8 cellular contexts compared by ENCODE assay signal in the genomic region with DNA sequence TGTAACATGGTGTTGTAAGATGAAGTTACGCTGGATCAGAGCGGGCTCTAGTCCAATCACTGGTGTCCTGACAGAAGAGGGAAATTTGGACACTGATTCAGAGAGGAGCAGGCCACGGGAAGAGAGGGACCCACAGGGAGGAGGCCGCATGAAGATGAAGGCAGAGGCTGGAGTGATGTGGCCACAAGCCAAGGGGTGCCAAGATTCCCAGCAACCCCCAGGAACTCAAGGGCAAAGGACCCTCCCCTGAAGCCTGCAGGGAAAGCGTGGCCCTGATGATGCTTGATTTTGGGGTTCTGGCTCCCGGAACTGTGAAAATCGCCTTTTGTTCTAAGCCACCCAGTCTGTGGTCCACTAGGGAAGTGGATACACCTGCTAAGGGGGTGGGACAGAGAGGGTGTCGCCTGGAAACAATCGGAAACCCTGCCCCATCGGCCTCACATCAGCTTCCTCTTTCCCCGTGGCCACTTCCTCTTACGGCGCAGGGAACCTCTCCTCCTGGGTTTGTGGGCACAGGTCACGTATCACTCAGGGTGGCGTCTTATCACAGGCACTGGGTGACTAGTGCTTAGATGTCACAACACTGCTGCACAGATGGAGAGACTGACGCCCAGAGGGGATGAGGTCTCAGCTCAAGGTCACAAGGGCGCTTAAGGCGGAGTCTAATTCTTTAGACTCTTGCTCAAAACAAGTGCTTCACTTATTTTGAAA. TPM values are rescaled to one million over a fixed set of nuclear protein-coding genes. Genes with fewer than 3 reads are reported as not detected.
A peak's percentile ranks its signal among the peaks of the same experiment; 100 is the strongest.
DNase-seq lines count a peak whose midpoint lies in the region; ATAC-seq, FAIRE-seq and TF ChIP-seq lines count a peak whose summit lies in the region.

No MANE protein-coding gene starts in this region.

- H3K4me3 ChIP-seq in gastroesophageal sphincter = no peak overlapping the region

- H3K9me3 ChIP-seq in gastroesophageal sphincter = no peaks in the 10 kb centered on the region

- no peak for TF ChIP-seq EP300 in gastroesophageal sphincter (IDR thresholded peaks at IDR 0.05)

- no peak for FAIRE-seq in HTR-8/SVneo (lab: Jason Lieb, UNC)

- H3K27ac ChIP-seq in gastroesophageal sphincter = peak overlapping the region in 3 of 4 donors; percentile 31 to 51 (median 43)

- ATAC-seq in HG03571 (IDR thresholded peaks at IDR 0.05; ENCODE audit: unreplicated experiment) (peak; percentile 79), gastroesophageal sphincter (peak; percentile 50), GM18858 (IDR thresholded peaks at IDR 0.05; ENCODE audit: unreplicated experiment) (no peak)

- peaks cover 0 to 16% (median 0%) of the 10 kb centered on the region in 3 donors for H3K4me1 ChIP-seq in gastroesophageal sphincter

- 69 to 100% methylated on average over 3 to 7 of the region's 18 CpGs for WGBS in gastroesophageal sphincter (ENCODE audit: low coverage in 1 of 2), 2 donors

- H3K36me3 ChIP-seq in gastroesophageal sphincter = peaks cover 0 to 22% of the 10 kb centered on the region in 2 donors

- TF ChIP-seq CTCF in gastroesophageal sphincter (IDR thresholded peaks at IDR 0.05) = no peak

- DNase-seq in GM19238 (ENCODE audit: insufficient read length, low spot score) = peak; percentile 61
- peak; percentile 55 for DNase-seq in activated CD4-positive, alpha-beta T cell treated with anti-CD3 and anti-CD28 coated beads, Interleukin-2, amount 50 U/mL, for 1 hour
- peak; percentile 44 for DNase-seq in stimulated activated CD4-positive, alpha-beta T cell treated with anti-CD3 and anti-CD28 coated beads, Interleukin-2, amount 100 ng/mL, for 4 hours (ENCODE audit: low read depth)
- DNase-seq in NCI-H2196 (lab: John Stamatoyannopoulos, UW; ENCODE audit: unreplicated experiment) = no peak
- no peak for DNase-seq in HTR-8/SVneo (ENCODE audit: insufficient read length, low spot score)

- TF ChIP-seq POLR2A in gastroesophageal sphincter (IDR thresholded peaks at IDR 0.05) = no peak

- no peaks in the 10 kb centered on the region for H3K27me3 ChIP-seq in gastroesophageal sphincter

RNA-seq across cellular contexts. Expression of gene SULF2, which starts 58.0 kb away (rescaled TPM):
- total RNA-seq in gastroesophageal sphincter = 100 to 1,000 TPM in 1 of 4 donors, 10 to 100 TPM in 3; 41.2 to 177 (median 62.3) TPM

Comparison
In these comparisons a context has a peak if more than half of its experiments do, and no peak if none do; other contexts are left out.
1. DNase-seq: peak in GM19238 (single experiment), activated CD4-positive, alpha-beta T cell treated with anti-CD3 and anti-CD28 coated beads, Interleukin-2, amount 50 U/mL, for 1 hour (single experiment) and stimulated activated CD4-positive, alpha-beta T cell treated with anti-CD3 and anti-CD28 coated beads, Interleukin-2, amount 100 ng/mL, for 4 hours (single experiment); none in NCI-H2196 (single experiment) and HTR-8/SVneo (single experiment).